ENCODE assay signal across 13 cellular contexts in genomic region chr6:138405816-138406403, GRCh38. TPM values are rescaled to one million over a fixed set of nuclear protein-coding genes. Genes with fewer than 3 reads are reported as not detected.
A peak's percentile ranks its signal among the peaks of the same experiment; 100 is the strongest.
DNase-seq lines count a peak whose midpoint lies in the region; ATAC-seq lines count a peak whose summit lies in the region.
"Had no signal": no experiment of that assay in that cellular context is flagged by ENCODE, and none has a peak within 500 bp of the region (broad histone marks: within the 10 kb centered on the region; RNA-seq: fewer than 3 reads in every experiment).

No MANE protein-coding gene starts in this region.

- H3K9me3 Mint-ChIP-seq in CD4-positive, alpha-beta memory T cell: no peaks in the 10 kb centered on the region
- no peaks in the 10 kb centered on the region for H3K9me3 Mint-ChIP-seq in activated CD8-positive, alpha-beta T cell treated with anti-CD3 and anti-CD28 coated beads, Interleukin-2, amount 10 ng/mL, durations not matched to agents 7 days and 5 days (ENCODE audit: insufficient read depth)
- H3K9me3 Mint-ChIP-seq in stimulated activated memory B cell treated with anti-CD40 and anti-IgM and Interleukin-4, amounts not matched to agents 10 μg/mL and 1 μg/mL and 100 μg/mL, for 72 hours: no peaks in the 10 kb centered on the region

- ATAC-seq in activated CD8-positive, alpha-beta T cell treated with anti-CD3 and anti-CD28 coated beads, Interleukin-2, amount 10 ng/mL, durations not matched to agents 7 days and 5 days: no peak
- ATAC-seq in HG03025 (IDR thresholded peaks at IDR 0.05; ENCODE audit: low FRiP score, unreplicated experiment) (no peak), GM21786 (IDR thresholded peaks at IDR 0.05; ENCODE audit: unreplicated experiment) (no peak)
- no peak for ATAC-seq in stimulated activated memory B cell treated with anti-CD40 and anti-IgM and Interleukin-4, amounts not matched to agents 10 μg/mL and 1 μg/mL and 100 μg/mL, for 72 hours

- H3K9me3 ChIP-seq in CD4-positive, alpha-beta memory T cell (ENCODE audit: control insufficient read depth in 1 of 2, low read length in 2 of 2): no peaks in the 10 kb centered on the region
- no peaks in the 10 kb centered on the region for H3K9me3 ChIP-seq in mucosa of stomach (ENCODE audit: control insufficient read depth, low read length)

- H3K27ac ChIP-seq in CD4-positive, alpha-beta memory T cell (ENCODE audit: low read depth, low read length): no peak overlapping the region

- peak overlapping the region; percentile 0 to 90 (median 38) for H3K4me3 Mint-ChIP-seq in CD4-positive, alpha-beta memory T cell
- H3K4me3 Mint-ChIP-seq in activated CD8-positive, alpha-beta T cell treated with anti-CD3 and anti-CD28 coated beads, Interleukin-2, amount 10 ng/mL, durations not matched to agents 7 days and 5 days: no peak overlapping the region
- H3K4me3 Mint-ChIP-seq in stimulated activated memory B cell treated with anti-CD40 and anti-IgM and Interleukin-4, amounts not matched to agents 10 μg/mL and 1 μg/mL and 100 μg/mL, for 72 hours: no peak overlapping the region

- POLR2A ChIA-PET in CD4-positive, alpha-beta memory T cell (lab: Charles Lee; ENCODE audit: partially characterized antibody): interaction anchor here (0.6 to 3.3 kb wide), 2 partner anchors 50 to 112 kb away, joined by 5 to 30 read pairs; no protein-coding TSS in a partner anchor
- POLR2A ChIA-PET in activated CD8-positive, alpha-beta T cell treated with anti-CD3 and anti-CD28 coated beads, Interleukin-2, amount 10 ng/mL, durations not matched to agents 7 days and 5 days (lab: Charles Lee): interaction anchor here (0.7 kb wide), 1 partner anchor 546 kb away, joined by 3 read pairs; no protein-coding TSS in a partner anchor

- H3K4me3 ChIP-seq in CD4-positive, alpha-beta memory T cell (ENCODE audit: low read length in 2 of 2): no peak overlapping the region
- H3K4me3 ChIP-seq in mucosa of stomach (ENCODE audit: low read length): no peak overlapping the region

- peak overlapping the region in 5 of 7 donors; percentile 5 to 86 (median 49) for H3K27ac Mint-ChIP-seq in CD4-positive, alpha-beta memory T cell
- H3K27ac Mint-ChIP-seq in activated CD8-positive, alpha-beta T cell treated with anti-CD3 and anti-CD28 coated beads, Interleukin-2, amount 10 ng/mL, durations not matched to agents 7 days and 5 days: peak overlapping the region; percentile 42
- H3K27ac Mint-ChIP-seq in stimulated activated memory B cell treated with anti-CD40 and anti-IgM and Interleukin-4, amounts not matched to agents 10 μg/mL and 1 μg/mL and 100 μg/mL, for 72 hours: no peak overlapping the region

- H3K36me3 Mint-ChIP-seq in CD4-positive, alpha-beta memory T cell: peaks cover 28 to 56% of the 10 kb centered on the region in 2 donors
- H3K36me3 Mint-ChIP-seq in activated CD8-positive, alpha-beta T cell treated with anti-CD3 and anti-CD28 coated beads, Interleukin-2, amount 10 ng/mL, durations not matched to agents 7 days and 5 days (ENCODE audit: low read depth): peaks cover 45% of the 10 kb centered on the region
- H3K36me3 Mint-ChIP-seq in stimulated activated memory B cell treated with anti-CD40 and anti-IgM and Interleukin-4, amounts not matched to agents 10 μg/mL and 1 μg/mL and 100 μg/mL, for 72 hours: peaks cover 37% of the 10 kb centered on the region

- H3K27me3 ChIP-seq in CD4-positive, alpha-beta memory T cell (ENCODE audit: insufficient read depth, low read length): no peaks in the 10 kb centered on the region
- no peaks in the 10 kb centered on the region for H3K27me3 ChIP-seq in mucosa of stomach (ENCODE audit: control insufficient read depth, insufficient read depth, low read length)

- no peak for DNase-seq in CD4-positive, alpha-beta memory T cell
- DNase-seq in KG1 (lab: John Stamatoyannopoulos, UW) (peak; percentile 8), NCI-H2081 treated with DMSO at 0.1 percent for 48 hours (lab: John Stamatoyannopoulos, UW) (no peak)
- no peak for DNase-seq in activated CD8-positive, alpha-beta T cell treated with anti-CD3 and anti-CD28 coated beads, Interleukin-2, amount 10 ng/mL, durations not matched to agents 7 days and 5 days
- DNase-seq: activated T-cell treated with anti-CD3 and anti-CD28 coated beads, Interleukin-2, amount 50 U/mL, for 1 hour; NCI-H524 treated with DMSO at 0.1 percent for 48 hours had no signal

- peaks cover 42% of the 10 kb centered on the region for H3K36me3 ChIP-seq in CD4-positive, alpha-beta memory T cell (ENCODE audit: insufficient read depth, low read length)
- H3K36me3 ChIP-seq in mucosa of stomach (ENCODE audit: control insufficient read depth, insufficient read depth, low read length): no peaks in the 10 kb centered on the region

- intact Hi-C loops in CD4-positive, alpha-beta memory T cell (cut with micrococcal nuclease): loop anchor here (2.0 to 10.0 kb wide), 5 partner anchors 51 to 969 kb away; partner anchors contain the start of gene CITED2

- H3K4me1 Mint-ChIP-seq in CD4-positive, alpha-beta memory T cell: peaks cover 22 to 40% (median 35%) of the 10 kb centered on the region in 4 donors
- peaks cover 25% of the 10 kb centered on the region for H3K4me1 Mint-ChIP-seq in activated CD8-positive, alpha-beta T cell treated with anti-CD3 and anti-CD28 coated beads, Interleukin-2, amount 10 ng/mL, durations not matched to agents 7 days and 5 days (ENCODE audit: low read depth)
- H3K4me1 Mint-ChIP-seq in stimulated activated memory B cell treated with anti-CD40 and anti-IgM and Interleukin-4, amounts not matched to agents 10 μg/mL and 1 μg/mL and 100 μg/mL, for 72 hours: peaks cover 16% of the 10 kb centered on the region

- no peaks in the 10 kb centered on the region for H3K27me3 Mint-ChIP-seq in CD4-positive, alpha-beta memory T cell
- peaks cover 6% of the 10 kb centered on the region for H3K27me3 Mint-ChIP-seq in activated CD8-positive, alpha-beta T cell treated with anti-CD3 and anti-CD28 coated beads, Interleukin-2, amount 10 ng/mL, durations not matched to agents 7 days and 5 days (ENCODE audit: low read depth)
- no peaks in the 10 kb centered on the region for H3K27me3 Mint-ChIP-seq in stimulated activated memory B cell treated with anti-CD40 and anti-IgM and Interleukin-4, amounts not matched to agents 10 μg/mL and 1 μg/mL and 100 μg/mL, for 72 hours

- H3K4me1 ChIP-seq in CD4-positive, alpha-beta memory T cell (ENCODE audit: insufficient read depth, low read length): peaks cover 22% of the 10 kb centered on the region
- peaks cover 5% of the 10 kb centered on the region for H3K4me1 ChIP-seq in mucosa of stomach (ENCODE audit: control insufficient read depth, insufficient read depth, low read length)

- H3K9ac ChIP-seq in mucosa of stomach (ENCODE audit: low read length): peak overlapping the region; percentile 95

- CTCF ChIA-PET in CD4-positive, alpha-beta memory T cell (lab: Charles Lee; ENCODE audit: partially characterized antibody): interaction anchor here (1.4 to 3.6 kb wide), 5 partner anchors 9 to 290 kb away, joined by 3 to 17 read pairs (median 7); no protein-coding TSS in a partner anchor
- CTCF ChIA-PET in activated CD8-positive, alpha-beta T cell treated with anti-CD3 and anti-CD28 coated beads, Interleukin-2, amount 10 ng/mL, durations not matched to agents 7 days and 5 days (lab: Charles Lee): interaction anchor here (1.1 to 1.9 kb wide), 6 partner anchors 10 to 185 kb away, joined by 3 to 7 read pairs (median 4); no protein-coding TSS in a partner anchor

RNA-seq across cellular contexts. Expression of gene HEBP2, which starts 1.9 kb away (rescaled TPM):
- 10 to 100 TPM; 47.2 to 52.7 TPM for total RNA-seq in CD4-positive, alpha-beta memory T cell
- polyA plus RNA-seq in CD4-positive, alpha-beta memory T cell: 10 to 100 TPM; 47.9 to 49.6 TPM
- total RNA-seq in activated CD8-positive, alpha-beta T cell treated with anti-CD3 and anti-CD28 coated beads, Interleukin-2, amount 10 ng/mL, durations not matched to agents 7 days and 5 days: 10 to 100 TPM; 40.8 to 43.5 TPM

RNA-seq across cellular contexts. Expression of gene SMIM28, which starts 28.2 kb away (rescaled TPM):
- total RNA-seq in CD4-positive, alpha-beta memory T cell: not detected
- not detected for polyA plus RNA-seq in CD4-positive, alpha-beta memory T cell
- not detected for total RNA-seq in activated CD8-positive, alpha-beta T cell treated with anti-CD3 and anti-CD28 coated beads, Interleukin-2, amount 10 ng/mL, durations not matched to agents 7 days and 5 days
- total RNA-seq: chondrocyte, frontal cortex, lung microvascular endothelial cell had no signal

Comparison
In these comparisons a context has a peak if more than half of its experiments do, and no peak if none do; other contexts are left out.
1. H3K4me3 Mint-ChIP-seq: peak in CD4-positive, alpha-beta memory T cell (8 of 8); none in activated CD8-positive, alpha-beta T cell treated with anti-CD3 and anti-CD28 coated beads, Interleukin-2, amount 10 ng/mL, durations not matched to agents 7 days and 5 days (single experiment) and stimulated activated memory B cell treated with anti-CD40 and anti-IgM and Interleukin-4, amounts not matched to agents 10 μg/mL and 1 μg/mL and 100 μg/mL, for 72 hours (single experiment).